1 cellular context compared by ENCODE assay signal in the genomic region with DNA sequence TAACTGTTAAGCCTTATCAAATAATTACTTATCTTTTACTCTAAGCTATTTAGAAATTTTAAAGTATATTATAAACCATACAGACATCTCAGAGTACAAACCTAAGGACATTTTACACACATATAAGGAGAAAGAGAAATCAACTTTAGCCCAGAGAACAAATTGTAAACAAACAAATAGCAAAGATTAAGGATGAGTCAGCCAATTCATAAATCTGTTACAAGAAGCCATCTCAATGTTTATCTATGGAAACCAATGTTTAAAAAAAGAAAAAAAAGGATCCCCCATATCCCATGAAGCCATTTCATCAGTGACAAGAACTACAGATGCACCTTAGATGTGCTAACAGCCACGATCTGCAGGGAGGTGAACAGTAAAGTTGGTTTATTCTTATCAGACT.
TF ChIP-seq lines count a peak whose summit lies in the region.

No MANE protein-coding gene starts in this region.

TF ChIP-seq in IMR-90, 13 proteins besides CTCF, POLR2A, EP300 and RAD21:
- TF ChIP-seq NFE2L2 (IDR thresholded peaks at IDR 0.05; ENCODE audit: low read depth, low read length): 0 out of 2 replicates have a peak, but pooled peaks have one; percentile 40
- no peak for TF ChIP-seq CEBPB (IDR thresholded peaks at IDR 0.05; ENCODE audit: low read depth, low read length)
- peak; percentile 18; the same call in 1 of the 2 replicates for TF ChIP-seq MAFK (IDR thresholded peaks at IDR 0.05; ENCODE audit: low read depth, low read length)
